9 cellular contexts compared by ENCODE assay signal in genomic region chr17:77106874-77107358, GRCh38. TPM values are rescaled to one million over a fixed set of nuclear protein-coding genes. Genes with fewer than 3 reads are reported as not detected.
A peak's percentile ranks its signal among the peaks of the same experiment; 100 is the strongest.
DNase-seq lines count a peak whose midpoint lies in the region; ATAC-seq and TF ChIP-seq lines count a peak whose summit lies in the region.
"Had no signal": no experiment of that assay in that cellular context is flagged by ENCODE, and none has a peak within 500 bp of the region (broad histone marks: within the 10 kb centered on the region; RNA-seq: fewer than 3 reads in every experiment).

No MANE protein-coding gene starts in this region.

- H3K27me3 ChIP-seq in hepatocyte = no peaks in the 10 kb centered on the region
- H3K27me3 ChIP-seq: left lung had no signal

- peak; percentile 18 for DNase-seq in NCI-H187 treated with DMSO at 0.1 percent for 48 hours (lab: John Stamatoyannopoulos, UW)
- DNase-seq in immature natural killer cell = no peak
- no peak for DNase-seq in HuH-7 (ENCODE audit: low spot score)
- DNase-seq in hepatocyte (ENCODE audit: low spot score) = no peak
- no peak for DNase-seq in NCI-H1694 (lab: John Stamatoyannopoulos, UW)
- DNase-seq: left lung had no signal

- no peaks in the 10 kb centered on the region for H4K20me1 ChIP-seq in hepatocyte (ENCODE audit: insufficient read depth, poor library complexity, severe bottlenecking)

- H3K36me3 Mint-ChIP-seq in immature natural killer cell = no peaks in the 10 kb centered on the region

- no peaks in the 10 kb centered on the region for H3K9me3 ChIP-seq in hepatocyte (ENCODE audit: low read depth)
- H3K9me3 ChIP-seq: left lung had no signal

- 60% methylated on average over 8 of the region's 8 CpGs for WGBS in hepatocyte (ENCODE audit: low lambda C conversion rate, missing lambda C conversion rate)

- no peak overlapping the region for H3K4me2 ChIP-seq in hepatocyte

- no peak overlapping the region for H3K27ac ChIP-seq in hepatocyte

- no peak overlapping the region for H2AFZ ChIP-seq in hepatocyte

- ATAC-seq in GM21360 (IDR thresholded peaks at IDR 0.05; ENCODE audit: unreplicated experiment) (peak; percentile 23), HG03139 (IDR thresholded peaks at IDR 0.05; ENCODE audit: unreplicated experiment) (no peak)
- ATAC-seq: left lung had no signal

- no peaks in the 10 kb centered on the region for H3K79me2 ChIP-seq in hepatocyte

- no peaks in the 10 kb centered on the region for H3K9me2 ChIP-seq in hepatocyte (replicated peaks; ENCODE audit: insufficient read depth)

- peaks cover 20 to 23% of the 10 kb centered on the region in 2 donors for H3K4me1 Mint-ChIP-seq in immature natural killer cell

- peak overlapping the region in 1 of 5 donors; percentile 15 for H3K4me3 Mint-ChIP-seq in immature natural killer cell

- H3K27ac Mint-ChIP-seq in immature natural killer cell = peak overlapping the region in 4 of 6 donors; percentile 7 to 62 (median 50)

- H3K9me3 Mint-ChIP-seq in immature natural killer cell = no peaks in the 10 kb centered on the region

- peak; percentile 33; the same call in 1 of the 3 replicates for TF ChIP-seq CTCF in GM12872 (IDR thresholded peaks at IDR 0.05; ENCODE audit: insufficient read depth, low read depth, low read length)
- no peak for TF ChIP-seq CTCF in hepatocyte (IDR thresholded peaks at IDR 0.05; ENCODE audit: poor library complexity)

- H3K36me3 ChIP-seq in hepatocyte (replicated peaks; ENCODE audit: insufficient read depth, low read depth) = no peaks in the 10 kb centered on the region
- H3K36me3 ChIP-seq: left lung had no signal

- H3K4me1 ChIP-seq in hepatocyte (ENCODE audit: insufficient read depth) = peaks cover 7% of the 10 kb centered on the region

- peaks cover 2 to 8% (median 3%) of the 10 kb centered on the region in 3 donors for H3K27me3 Mint-ChIP-seq in immature natural killer cell (ENCODE audit: low read depth in 3 of 3)

- no peak overlapping the region for H3K4me3 ChIP-seq in hepatocyte
- H3K4me3 ChIP-seq: left lung had no signal

RNA-seq across cellular contexts. Expression of gene SEC14L1, which starts 33.9 kb away (rescaled TPM):
- polyA plus RNA-seq in immature natural killer cell (10 to 100 TPM; 14.8 to 25.6 (median 19.4) TPM), hepatocyte (70.8 and 71.4 TPM in 2 replicates)
- 35.3 and 52.9 TPM in 2 replicates for total RNA-seq in hepatocyte
